Comparison of ENCODE assay signal across 2 cellular contexts in the genomic region with DNA sequence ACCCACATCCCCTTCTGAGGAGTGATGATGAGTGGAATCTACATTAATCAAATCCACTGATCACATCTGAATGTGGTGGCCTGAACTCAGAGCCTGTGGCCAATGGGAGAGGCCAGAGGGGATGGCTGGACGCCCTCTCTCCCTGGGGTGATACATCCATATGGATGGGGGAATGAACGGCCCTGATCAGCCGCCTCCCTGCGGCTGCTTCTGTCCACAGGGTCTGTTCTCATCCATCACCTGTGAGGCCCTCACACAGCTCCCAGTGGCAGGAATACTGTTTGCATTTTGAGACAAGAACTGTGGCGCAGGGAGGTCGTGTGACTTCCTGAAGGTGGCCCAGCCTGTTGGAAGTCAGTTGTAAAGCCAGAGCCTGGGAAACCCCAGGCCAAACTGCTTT.
TF ChIP-seq lines count a peak whose summit lies in the region.

No MANE protein-coding gene starts in this region.

TF ChIP-seq in SK-N-SH, 30 proteins besides CTCF, POLR2A, EP300 and RAD21:
- TF ChIP-seq, protein P1, sequence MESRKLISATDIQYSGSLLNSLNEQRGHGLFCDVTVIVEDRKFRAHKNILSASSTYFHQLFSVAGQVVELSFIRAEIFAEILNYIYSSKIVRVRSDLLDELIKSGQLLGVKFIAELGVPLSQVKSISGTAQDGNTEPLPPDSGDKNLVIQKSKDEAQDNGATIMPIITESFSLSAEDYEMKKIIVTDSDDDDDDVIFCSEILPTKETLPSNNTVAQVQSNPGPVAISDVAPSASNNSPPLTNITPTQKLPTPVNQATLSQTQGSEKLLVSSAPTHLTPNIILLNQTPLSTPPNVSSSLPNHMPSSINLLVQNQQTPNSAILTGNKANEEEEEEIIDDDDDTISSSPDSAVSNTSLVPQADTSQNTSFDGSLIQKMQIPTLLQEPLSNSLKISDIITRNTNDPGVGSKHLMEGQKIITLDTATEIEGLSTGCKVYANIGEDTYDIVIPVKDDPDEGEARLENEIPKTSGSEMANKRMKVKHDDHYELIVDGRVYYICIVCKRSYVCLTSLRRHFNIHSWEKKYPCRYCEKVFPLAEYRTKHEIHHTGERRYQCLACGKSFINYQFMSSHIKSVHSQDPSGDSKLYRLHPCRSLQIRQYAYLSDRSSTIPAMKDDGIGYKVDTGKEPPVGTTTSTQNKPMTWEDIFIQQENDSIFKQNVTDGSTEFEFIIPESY (IDR thresholded peaks at IDR 0.05; ENCODE audit: borderline replicate concordance, low read depth), result no peak
- TF ChIP-seq, protein P2, sequence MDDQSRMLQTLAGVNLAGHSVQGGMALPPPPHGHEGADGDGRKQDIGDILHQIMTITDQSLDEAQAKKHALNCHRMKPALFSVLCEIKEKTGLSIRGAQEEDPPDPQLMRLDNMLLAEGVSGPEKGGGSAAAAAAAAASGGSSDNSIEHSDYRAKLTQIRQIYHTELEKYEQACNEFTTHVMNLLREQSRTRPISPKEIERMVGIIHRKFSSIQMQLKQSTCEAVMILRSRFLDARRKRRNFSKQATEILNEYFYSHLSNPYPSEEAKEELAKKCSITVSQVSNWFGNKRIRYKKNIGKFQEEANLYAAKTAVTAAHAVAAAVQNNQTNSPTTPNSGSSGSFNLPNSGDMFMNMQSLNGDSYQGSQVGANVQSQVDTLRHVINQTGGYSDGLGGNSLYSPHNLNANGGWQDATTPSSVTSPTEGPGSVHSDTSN (IDR thresholded peaks at IDR 0.05), result no peak
- TF ChIP-seq IRF3 (IDR thresholded peaks at IDR 0.05; ENCODE audit: low read depth, low read length), result no peak
- no peak for TF ChIP-seq NRF1 (IDR thresholded peaks at IDR 0.05; ENCODE audit: low read depth, low read length)

TF ChIP-seq in SK-N-SH treated with all-trans-retinoic acid at 6 μM for 48 hours, 23 proteins besides CTCF, POLR2A, EP300 and RAD21:
- TF ChIP-seq ZC3H10 (CRISPR knock-in tag; IDR thresholded peaks at IDR 0.05) (no peak), ZFP3 (CRISPR knock-in tag; IDR thresholded peaks at IDR 0.05) (no peak), SNAI2 (CRISPR knock-in tag; IDR thresholded peaks at IDR 0.05) (no peak), TCF4 (CRISPR knock-in tag; IDR thresholded peaks at IDR 0.05; ENCODE audit: borderline replicate concordance) (no peak), POU6F1 (CRISPR knock-in tag; IDR thresholded peaks at IDR 0.05; ENCODE audit: borderline replicate concordance, low read depth) (no peak), ESRRG (CRISPR knock-in tag; IDR thresholded peaks at IDR 0.05) (no peak), ZNF565 (CRISPR knock-in tag; conservative IDR thresholded peaks at IDR 0.05; ENCODE audit: low read depth) (no peak), OSR1 (CRISPR knock-in tag; IDR thresholded peaks at IDR 0.05) (no peak), ISL1 (CRISPR knock-in tag; IDR thresholded peaks at IDR 0.05) (no peak), RARB (CRISPR knock-in tag; IDR thresholded peaks at IDR 0.05) (no peak), CSDC2 (CRISPR knock-in tag; IDR thresholded peaks at IDR 0.05) (no peak), BACH2 (CRISPR knock-in tag; IDR thresholded peaks at IDR 0.05; ENCODE audit: borderline replicate concordance) (no peak), GLIS3 (CRISPR knock-in tag; IDR thresholded peaks at IDR 0.05) (no peak), PPARA (CRISPR knock-in tag; IDR thresholded peaks at IDR 0.05; ENCODE audit: borderline replicate concordance) (no peak), ZNF70 (CRISPR knock-in tag; IDR thresholded peaks at IDR 0.05) (no peak)
- TF ChIP-seq, protein P3, sequence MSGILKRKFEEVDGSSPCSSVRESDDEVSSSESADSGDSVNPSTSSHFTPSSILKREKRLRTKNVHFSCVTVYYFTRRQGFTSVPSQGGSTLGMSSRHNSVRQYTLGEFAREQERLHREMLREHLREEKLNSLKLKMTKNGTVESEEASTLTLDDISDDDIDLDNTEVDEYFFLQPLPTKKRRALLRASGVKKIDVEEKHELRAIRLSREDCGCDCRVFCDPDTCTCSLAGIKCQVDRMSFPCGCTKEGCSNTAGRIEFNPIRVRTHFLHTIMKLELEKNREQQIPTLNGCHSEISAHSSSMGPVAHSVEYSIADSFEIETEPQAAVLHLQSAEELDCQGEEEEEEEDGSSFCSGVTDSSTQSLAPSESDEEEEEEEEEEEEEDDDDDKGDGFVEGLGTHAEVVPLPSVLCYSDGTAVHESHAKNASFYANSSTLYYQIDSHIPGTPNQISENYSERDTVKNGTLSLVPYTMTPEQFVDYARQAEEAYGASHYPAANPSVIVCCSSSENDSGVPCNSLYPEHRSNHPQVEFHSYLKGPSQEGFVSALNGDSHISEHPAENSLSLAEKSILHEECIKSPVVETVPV (CRISPR knock-in tag; IDR thresholded peaks at IDR 0.05), result no peak
- TF ChIP-seq, protein P4, sequence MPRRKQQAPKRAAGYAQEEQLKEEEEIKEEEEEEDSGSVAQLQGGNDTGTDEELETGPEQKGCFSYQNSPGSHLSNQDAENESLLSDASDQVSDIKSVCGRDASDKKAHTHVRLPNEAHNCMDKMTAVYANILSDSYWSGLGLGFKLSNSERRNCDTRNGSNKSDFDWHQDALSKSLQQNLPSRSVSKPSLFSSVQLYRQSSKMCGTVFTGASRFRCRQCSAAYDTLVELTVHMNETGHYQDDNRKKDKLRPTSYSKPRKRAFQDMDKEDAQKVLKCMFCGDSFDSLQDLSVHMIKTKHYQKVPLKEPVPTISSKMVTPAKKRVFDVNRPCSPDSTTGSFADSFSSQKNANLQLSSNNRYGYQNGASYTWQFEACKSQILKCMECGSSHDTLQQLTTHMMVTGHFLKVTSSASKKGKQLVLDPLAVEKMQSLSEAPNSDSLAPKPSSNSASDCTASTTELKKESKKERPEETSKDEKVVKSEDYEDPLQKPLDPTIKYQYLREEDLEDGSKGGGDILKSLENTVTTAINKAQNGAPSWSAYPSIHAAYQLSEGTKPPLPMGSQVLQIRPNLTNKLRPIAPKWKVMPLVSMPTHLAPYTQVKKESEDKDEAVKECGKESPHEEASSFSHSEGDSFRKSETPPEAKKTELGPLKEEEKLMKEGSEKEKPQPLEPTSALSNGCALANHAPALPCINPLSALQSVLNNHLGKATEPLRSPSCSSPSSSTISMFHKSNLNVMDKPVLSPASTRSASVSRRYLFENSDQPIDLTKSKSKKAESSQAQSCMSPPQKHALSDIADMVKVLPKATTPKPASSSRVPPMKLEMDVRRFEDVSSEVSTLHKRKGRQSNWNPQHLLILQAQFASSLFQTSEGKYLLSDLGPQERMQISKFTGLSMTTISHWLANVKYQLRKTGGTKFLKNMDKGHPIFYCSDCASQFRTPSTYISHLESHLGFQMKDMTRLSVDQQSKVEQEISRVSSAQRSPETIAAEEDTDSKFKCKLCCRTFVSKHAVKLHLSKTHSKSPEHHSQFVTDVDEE (CRISPR knock-in tag; IDR thresholded peaks at IDR 0.05), result no peak
- TF ChIP-seq, protein P5, sequence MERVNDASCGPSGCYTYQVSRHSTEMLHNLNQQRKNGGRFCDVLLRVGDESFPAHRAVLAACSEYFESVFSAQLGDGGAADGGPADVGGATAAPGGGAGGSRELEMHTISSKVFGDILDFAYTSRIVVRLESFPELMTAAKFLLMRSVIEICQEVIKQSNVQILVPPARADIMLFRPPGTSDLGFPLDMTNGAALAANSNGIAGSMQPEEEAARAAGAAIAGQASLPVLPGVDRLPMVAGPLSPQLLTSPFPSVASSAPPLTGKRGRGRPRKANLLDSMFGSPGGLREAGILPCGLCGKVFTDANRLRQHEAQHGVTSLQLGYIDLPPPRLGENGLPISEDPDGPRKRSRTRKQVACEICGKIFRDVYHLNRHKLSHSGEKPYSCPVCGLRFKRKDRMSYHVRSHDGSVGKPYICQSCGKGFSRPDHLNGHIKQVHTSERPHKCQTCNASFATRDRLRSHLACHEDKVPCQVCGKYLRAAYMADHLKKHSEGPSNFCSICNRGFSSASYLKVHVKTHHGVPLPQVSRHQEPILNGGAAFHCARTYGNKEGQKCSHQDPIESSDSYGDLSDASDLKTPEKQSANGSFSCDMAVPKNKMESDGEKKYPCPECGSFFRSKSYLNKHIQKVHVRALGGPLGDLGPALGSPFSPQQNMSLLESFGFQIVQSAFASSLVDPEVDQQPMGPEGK (CRISPR knock-in tag; IDR thresholded peaks at IDR 0.05; ENCODE audit: borderline replicate concordance), result no peak
